In genomic region chr14:55889124-55889523, GRCh38 we compare ENCODE assay signal across 17 cellular contexts.
DNase-seq lines count a peak whose midpoint lies in the region; ATAC-seq, FAIRE-seq and TF ChIP-seq lines count a peak whose summit lies in the region.
"Had no signal": no experiment of that assay in that cellular context is flagged by ENCODE, and none has a peak within 500 bp of the region (broad histone marks: within the 10 kb centered on the region; RNA-seq: fewer than 3 reads in every experiment).

No MANE protein-coding gene starts in this region.

- ATAC-seq in psoas muscle = peak; percentile 86 to 93 (median 87)
- no peak for ATAC-seq in HG03108 (IDR thresholded peaks at IDR 0.05; ENCODE audit: unreplicated experiment)
- ATAC-seq: activated CD4-positive, CD25-positive, alpha-beta regulatory T cell treated with anti-CD3 and anti-CD28 coated beads, Interleukin-2, amount 50 U/mL, for 24 hours had no signal

- WGBS in psoas muscle, 3 donors = 24 to 35% (median 28%) methylated on average over 6 of the region's 6 CpGs

- FAIRE-seq in RCC 7860 (lab: Jason Lieb, UNC) = no peak

- H3K4me3 ChIP-seq in psoas muscle = no peak overlapping the region
- H3K4me3 ChIP-seq: dorsolateral prefrontal cortex had no signal

- peaks cover 19% of the 10 kb centered on the region for H3K4me1 ChIP-seq in psoas muscle

- intact Hi-C loops in psoas muscle (cut with DNase I) = no loop called here

- H3K27me3 ChIP-seq in psoas muscle (ENCODE audit: insufficient read depth in 3 of 3, low read length in 2 of 3) = no peaks in the 10 kb centered on the region
- H3K27me3 ChIP-seq: dorsolateral prefrontal cortex had no signal

- no peaks in the 10 kb centered on the region for H3K36me3 ChIP-seq in psoas muscle (ENCODE audit: insufficient read depth in 1 of 2, low read depth in 1 of 2)

- peak; percentile 13 for DNase-seq in NCI-H2107 treated with DMSO at 0.1 percent for 48 hours (lab: John Stamatoyannopoulos, UW; ENCODE audit: unreplicated experiment)
- no peak for DNase-seq in NCI-H2107 (lab: John Stamatoyannopoulos, UW)
- peak; percentile 62 for DNase-seq in NCI-H1694 treated with DMSO at 0.1 percent for 48 hours (lab: John Stamatoyannopoulos, UW)
- peak; percentile 73 to 82 for DNase-seq in SHP77 (lab: John Stamatoyannopoulos, UW)
- no peak for DNase-seq in psoas muscle
- DNase-seq in ecto neural progenitor cell (ENCODE audit: low spot score) = no peak
- no peak for DNase-seq in RCC 7860 (ENCODE audit: low spot score)
- DNase-seq: 8988T; activated naive CD4-positive, alpha-beta T cell treated with anti-CD3 and anti-CD28 coated beads for 36 hours; dorsolateral prefrontal cortex; GDM1; IMR-90; NCI-H1436 treated with DMSO at 0.1 percent for 48 hours; nephron progenitor cell; stimulated activated naive CD4-positive, alpha-beta T cell had no signal

- TF ChIP-seq CTCF in psoas muscle (IDR thresholded peaks at IDR 0.05) = no peak

- no peak overlapping the region for H3K27ac ChIP-seq in psoas muscle
- H3K27ac ChIP-seq: dorsolateral prefrontal cortex had no signal

- no peaks in the 10 kb centered on the region for H3K9me3 ChIP-seq in psoas muscle

Comparison
In these comparisons a context has a peak if more than half of its experiments do, and no peak if none do; other contexts are left out.
1. DNase-seq: peak in NCI-H2107 treated with DMSO at 0.1 percent for 48 hours (single experiment), NCI-H1694 treated with DMSO at 0.1 percent for 48 hours (single experiment) and SHP77 (2 of 2); none in NCI-H2107 (single experiment), psoas muscle (0 of 2), ecto neural progenitor cell (single experiment) and RCC 7860 (single experiment).